In the genomic region with DNA sequence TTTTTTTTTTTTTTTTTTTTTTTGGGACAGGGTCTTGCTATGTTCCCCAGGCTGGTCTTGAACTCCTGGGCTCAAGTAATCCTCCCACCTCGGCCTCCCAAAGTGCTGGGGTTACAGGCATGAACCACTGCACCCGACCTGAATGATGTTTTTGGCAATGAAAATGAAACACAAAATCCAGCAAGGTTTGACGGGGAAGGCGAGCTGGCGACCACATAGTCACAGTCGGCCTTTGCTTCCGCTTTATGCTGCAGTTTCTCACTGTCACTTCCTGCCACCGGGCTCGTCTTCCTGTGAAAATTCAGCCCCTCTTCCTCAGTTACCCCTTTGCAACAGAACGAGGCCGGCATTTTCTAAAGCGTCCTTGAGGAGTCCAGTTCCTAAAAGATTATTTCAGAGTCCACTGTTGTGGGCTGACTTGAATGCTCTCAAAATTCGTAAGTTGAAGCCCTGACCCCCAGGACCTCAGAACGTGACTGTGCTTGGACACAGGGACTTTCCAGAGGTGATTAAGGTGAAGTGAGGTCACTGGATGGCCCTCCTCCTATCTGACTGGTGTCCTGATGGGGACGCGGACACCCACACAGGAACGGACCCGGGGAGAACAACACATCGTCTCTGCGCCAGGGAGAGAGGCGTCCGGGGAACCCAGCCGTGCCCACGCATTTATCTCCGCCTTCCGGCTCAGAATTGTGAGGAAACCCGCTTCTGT, we compare ENCODE assay signal across 8 cellular contexts. TPM values are rescaled to one million over a fixed set of nuclear protein-coding genes. Genes with fewer than 3 reads are reported as not detected.
A peak's percentile ranks its signal among the peaks of the same experiment; 100 is the strongest.
DNase-seq lines count a peak whose midpoint lies in the region; TF ChIP-seq lines count a peak whose summit lies in the region.

No MANE protein-coding gene starts in this region.

- H3K4me3 ChIP-seq in muscle layer of duodenum (ENCODE audit: low read depth in 1 of 2, low read length in 2 of 2) (peak overlapping the region; percentile 9 to 52), vagina (peak overlapping the region in 1 of 2 donors; percentile 23)

- H3K27ac Mint-ChIP-seq in type B pancreatic cell = no peak overlapping the region

- DNase-seq in GM20000 (ENCODE audit: low spot score) = peak; percentile 88
- peak; percentile 75 for DNase-seq in OCI-M1 (lab: John Stamatoyannopoulos, UW)
- DNase-seq in activated T-helper 9 cell treated with anti-CD3 and anti-CD28 coated beads, Interleukin-2, amount 50 U/mL, for 16 hours (ENCODE audit: low read depth) = peak; percentile 53
- no peak for DNase-seq in vagina (ENCODE audit: extremely low spot score in 2 of 2)
- no peak for DNase-seq in glomerular visceral epithelial cell (ENCODE audit: extremely low spot score)
- no peak for DNase-seq in type B pancreatic cell (ENCODE audit: extremely low spot score, unreplicated experiment)
- no peak for DNase-seq in DMS53 (lab: John Stamatoyannopoulos, UW)

- H3K27ac ChIP-seq in muscle layer of duodenum (ENCODE audit: low read length) = peak overlapping the region; percentile 81
- H3K27ac ChIP-seq in vagina = peak overlapping the region; percentile 26

- H3K9me3 ChIP-seq in muscle layer of duodenum (ENCODE audit: control insufficient read depth in 1 of 2, low read length in 2 of 2) (no peaks in the 10 kb centered on the region), vagina (no peaks in the 10 kb centered on the region)

- H3K9me3 Mint-ChIP-seq in type B pancreatic cell = no peaks in the 10 kb centered on the region

- H3K27me3 ChIP-seq in muscle layer of duodenum (ENCODE audit: low read depth, low read length) = no peaks in the 10 kb centered on the region
- no peaks in the 10 kb centered on the region for H3K27me3 ChIP-seq in vagina

- no peak for TF ChIP-seq CTCF in GM20000 (IDR thresholded peaks at IDR 0.05; ENCODE audit: extremely low read depth, missing control alignments)
- no peak for TF ChIP-seq CTCF in vagina (IDR thresholded peaks at IDR 0.05)
- TF ChIP-seq CTCF in type B pancreatic cell (conservative IDR thresholded peaks at IDR 0.05) = no peak

- intact Hi-C loops in vagina (cut with DNase I) = no loop called here

- H3K36me3 ChIP-seq in muscle layer of duodenum (ENCODE audit: control insufficient read depth in 1 of 2, insufficient read depth in 2 of 2, low read length in 2 of 2) (no peaks in the 10 kb centered on the region), vagina (no peaks in the 10 kb centered on the region)

- H3K4me1 ChIP-seq in muscle layer of duodenum (ENCODE audit: control insufficient read depth in 1 of 2, insufficient read depth in 2 of 2, low read length in 2 of 2) = peaks cover under 1 to 28% of the 10 kb centered on the region in 2 donors
- peaks cover 39% of the 10 kb centered on the region for H3K4me1 ChIP-seq in vagina

- peaks cover 3% of the 10 kb centered on the region for H3K27me3 Mint-ChIP-seq in type B pancreatic cell

- TF ChIP-seq POLR2A in vagina (IDR thresholded peaks at IDR 0.05) = no peak

- H3K36me3 Mint-ChIP-seq in type B pancreatic cell = no peaks in the 10 kb centered on the region

- H3K4me3 Mint-ChIP-seq in type B pancreatic cell = no peak overlapping the region

- H3K4me1 Mint-ChIP-seq in type B pancreatic cell (ENCODE audit: unreplicated experiment) = peaks cover 35% of the 10 kb centered on the region

RNA-seq across cellular contexts. Expression of a gene that starts 2.9 kb away (rescaled TPM):
- total RNA-seq in vagina = 36.3 TPM
- total RNA-seq in type B pancreatic cell (ENCODE audit: low replicate concordance) = 36.4 and 47.2 TPM in 2 replicates

Comparison
In these comparisons a context has a peak if more than half of its experiments do, and no peak if none do; other contexts are left out.
1. DNase-seq: peak in GM20000 (single experiment), OCI-M1 (single experiment) and activated T-helper 9 cell treated with anti-CD3 and anti-CD28 coated beads, Interleukin-2, amount 50 U/mL, for 16 hours (single experiment); none in vagina (0 of 2), glomerular visceral epithelial cell (single experiment), type B pancreatic cell (single experiment) and DMS53 (single experiment).